33 cellular contexts compared by ENCODE assay signal in the genomic region with DNA sequence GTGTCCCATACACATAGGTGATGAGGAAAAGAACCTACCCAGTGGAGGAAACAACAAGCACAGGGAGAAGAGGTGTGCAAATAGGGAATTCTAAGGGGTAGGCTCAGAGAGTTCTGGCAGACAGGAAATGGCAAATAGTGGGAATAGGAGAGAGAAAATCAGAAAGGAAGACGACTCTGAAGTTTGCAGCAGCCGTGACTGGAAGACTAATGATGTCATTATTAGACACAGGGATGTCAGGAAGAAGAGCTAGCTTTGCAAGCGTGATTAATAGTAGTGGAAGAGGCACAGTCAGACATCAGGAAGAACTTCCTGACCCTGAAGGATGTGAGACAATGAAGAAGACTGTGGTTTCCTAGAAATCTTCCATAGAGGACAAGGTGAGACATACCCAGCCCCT.
"Had no signal": no experiment of that assay in that cellular context is flagged by ENCODE, and none has a peak within 500 bp of the region (broad histone marks: within the 10 kb centered on the region; RNA-seq: fewer than 3 reads in every experiment).

No MANE protein-coding gene starts in this region.

- H3K27ac ChIP-seq: adrenal gland, body of pancreas, brain microvascular endothelial cell, breast epithelium, VCaP had no signal

- H3K4me3 ChIP-seq: adrenal gland, body of pancreas, breast epithelium had no signal

- H3K27me3 ChIP-seq: adrenal gland, body of pancreas, brain microvascular endothelial cell, breast epithelium had no signal

- H3K9me3 ChIP-seq: adrenal gland, body of pancreas, breast epithelium had no signal

- DNase-seq: activated B cell treated with CpG ODN at 0.5 μM for 24 hours; activated CD4-positive, alpha-beta memory T cell treated with anti-CD3 and anti-CD28 coated beads for 36 hours; activated CD4-positive, alpha-beta T cell treated with anti-CD3 and anti-CD28 coated beads for 4 hours; activated CD4-positive, alpha-beta T cell treated with anti-CD3 and anti-CD28 coated beads, Interleukin-2, amount 10 ng/mL, durations not matched to agents 24 days and 14 days; activated CD4-positive, alpha-beta T cell treated with anti-CD3 and anti-CD28 coated beads, Interleukin-2, amount 50 U/mL, for 1 hour; activated CD4-positive, alpha-beta T cell treated with anti-CD3 and anti-CD28 coated beads, Interleukin-2, amount 50 U/mL, for 4 hours; activated CD4-positive, CD25-positive, alpha-beta regulatory T cell treated with anti-CD3 and anti-CD28 coated beads, Interleukin-2, amount 50 U/mL, for 72 hours; activated CD8-positive, alpha-beta memory T cell treated with anti-CD3 and anti-CD28 coated beads, Interleukin-2, amount 50 U/mL, for 4 hours; activated CD8-positive, alpha-beta T cell treated with anti-CD3 and anti-CD28 coated beads for 36 hours; activated effector memory CD4-positive, alpha-beta T cell treated with anti-CD3 and anti-CD28 coated beads, Interleukin-2, amount 50 U/mL, for 16 hours; activated gamma-delta T cell treated with Interleukin-2 at 50 U/mL for 16 hours; activated naive CD4-positive, alpha-beta T cell; activated naive CD4-positive, alpha-beta T cell treated with anti-CD3 and anti-CD28 coated beads for 36 hours; activated naive CD8-positive, alpha-beta T cell treated with anti-CD3 and anti-CD28 coated beads for 36 hours; activated T-cell treated with anti-CD3 and anti-CD28 coated beads for 4 hours; activated T-cell treated with anti-CD3 and anti-CD28 coated beads, Interleukin-2, amount 50 U/mL, for 1 hour; activated T-cell treated with anti-CD3 and anti-CD28 coated beads, Interleukin-2, amount 50 U/mL, for 4 hours; activated T-cell treated with anti-CD3 and anti-CD28 coated beads, Interleukin-2, amount 50 U/mL, for 72 hours; adrenal gland; amniotic stem cell; aorta; body of pancreas; brain microvascular endothelial cell; central memory CD4-positive, alpha-beta T cell; T-helper 1 cell; T-helper 2 cell; T-helper 9 cell had no signal

- FAIRE-seq: astrocyte, TTC549 had no signal

- H3K4me1 ChIP-seq: adrenal gland, body of pancreas, breast epithelium had no signal

- ATAC-seq: activated CD8-positive, alpha-beta T cell treated with anti-CD3 and anti-CD28 coated beads for 36 hours; activated naive CD4-positive, alpha-beta T cell treated with anti-CD3 and anti-CD28 coated beads, Interleukin-2, amount 50 U/mL, for 72 hours; activated T-cell treated with anti-CD3 and anti-CD28 coated beads, Interleukin-2, amount 50 U/mL, for 4 hours; activated T-cell treated with anti-CD3 and anti-CD28 coated beads, Interleukin-2, amount 50 U/mL, for 72 hours; activated T-helper 17 cell treated with anti-CD3 and anti-CD28 coated beads, Interleukin-2, amount 50 U/mL, for 72 hours; body of pancreas had no signal

- H3K36me3 ChIP-seq: adrenal gland, brain microvascular endothelial cell, breast epithelium had no signal
